ENCODE assay signal across 8 cellular contexts in genomic region chr1:155745284-155746228, GRCh38. TPM values are rescaled to one million over a fixed set of nuclear protein-coding genes. Genes with fewer than 3 reads are reported as not detected.
A peak's percentile ranks its signal among the peaks of the same experiment; 100 is the strongest.
DNase-seq lines count a peak whose midpoint lies in the region; ATAC-seq, FAIRE-seq and TF ChIP-seq lines count a peak whose summit lies in the region.
"Not testable (repeated sequence)": the region's sequence is repeated elsewhere in the genome, so short reads cannot be mapped to it uniquely, and the experiment has no call there.

No MANE protein-coding gene starts in this region.

- peak overlapping the region; percentile 91 for H3K4me3 Mint-ChIP-seq in T-helper 2 cell treated with Interferon-gamma antibody and Interleukin-4, amounts not matched to agents 5 μg/mL and 100 μg/mL, for 36 hours
- H3K4me3 Mint-ChIP-seq in astrocyte (ENCODE audit: unreplicated experiment) = peak overlapping the region; percentile 89

- H3K27ac ChIP-seq in astrocyte (ENCODE audit: low read depth, low read length) = peak overlapping the region; percentile 63
- peak overlapping the region; percentile 46 for H3K27ac ChIP-seq in rectal smooth muscle tissue (ENCODE audit: low read depth, low read length)
- peak overlapping the region in 1 of 2 donors; percentile 56 for H3K27ac ChIP-seq in aorta (ENCODE audit: low read depth in 1 of 2, low read length in 2 of 2)

- H3K4me3 ChIP-seq in astrocyte (ENCODE audit: insufficient read depth, low read depth, low read length) (peak overlapping the region; percentile 66), rectal smooth muscle tissue (ENCODE audit: low read length) (peak overlapping the region; percentile 80), aorta (ENCODE audit: low read length in 2 of 2) (peak overlapping the region; percentile 54 to 86)

- not testable (repeated sequence) for H3K27me3 ChIP-seq in astrocyte (ENCODE audit: insufficient read depth, low read length); rectal smooth muscle tissue (ENCODE audit: control insufficient read depth, insufficient read depth, low read length); aorta (ENCODE audit: control insufficient read depth in 1 of 2, insufficient read depth in 2 of 2, low read length in 1 of 2)

- H3K79me2 ChIP-seq in astrocyte (ENCODE audit: insufficient read depth, low read length) = not testable (repeated sequence)

- H3K9me3 ChIP-seq in astrocyte (ENCODE audit: insufficient read depth, low read depth, low read length); aorta (ENCODE audit: control insufficient read depth, low read length): not testable (repeated sequence)

- H2AFZ ChIP-seq in astrocyte (ENCODE audit: low read depth, low read length) = peak overlapping the region; percentile 16

- DNase-seq in NCI-H187 treated with DMSO at 0.1 percent for 48 hours (lab: John Stamatoyannopoulos, UW) = peak; percentile 94
- peak; percentile 98 for DNase-seq in T-helper 2 cell treated with Interferon-gamma antibody and Interleukin-4, amounts not matched to agents 5 μg/mL and 100 μg/mL, for 36 hours (ENCODE audit: low spot score)
- DNase-seq in astrocyte (ENCODE audit: low read depth) = peak; percentile 99
- peak; percentile 86 for DNase-seq in hepatic stellate cell (ENCODE audit: low spot score)
- DNase-seq in aorta = peak; percentile 98 to 99

- H3K36me3 Mint-ChIP-seq in T-helper 2 cell treated with Interferon-gamma antibody and Interleukin-4, amounts not matched to agents 5 μg/mL and 100 μg/mL, for 36 hours (ENCODE audit: low read depth) = peaks cover 12% of the 10 kb centered on the region
- H3K36me3 Mint-ChIP-seq in astrocyte (ENCODE audit: low read depth, unreplicated experiment) = peaks cover 11% of the 10 kb centered on the region

- H4K20me1 ChIP-seq in astrocyte (ENCODE audit: insufficient read depth, low read length) = not testable (repeated sequence)

- not testable (repeated sequence) for TF ChIP-seq CTCF in astrocyte (IDR thresholded peaks at IDR 0.05; ENCODE audit: insufficient read depth, low read depth, low read length)

- H3K27ac Mint-ChIP-seq in T-helper 2 cell treated with Interferon-gamma antibody and Interleukin-4, amounts not matched to agents 5 μg/mL and 100 μg/mL, for 36 hours = peak overlapping the region; percentile 89
- peak overlapping the region; percentile 87 for H3K27ac Mint-ChIP-seq in astrocyte (ENCODE audit: unreplicated experiment)

- H3K4me1 ChIP-seq in astrocyte (ENCODE audit: insufficient read depth, low read length); rectal smooth muscle tissue (ENCODE audit: control insufficient read depth, insufficient read depth, low read length); aorta (ENCODE audit: control insufficient read depth in 1 of 2, insufficient read depth in 2 of 2, low read length in 2 of 2): not testable (repeated sequence)

- not testable (repeated sequence) for H3K4me1 Mint-ChIP-seq in T-helper 2 cell treated with Interferon-gamma antibody and Interleukin-4, amounts not matched to agents 5 μg/mL and 100 μg/mL, for 36 hours (ENCODE audit: low read depth); astrocyte (ENCODE audit: low read depth, unreplicated experiment)

- FAIRE-seq in astrocyte (lab: Jason Lieb, UNC) = not testable (repeated sequence)

- ATAC-seq in GM18505 (IDR thresholded peaks at IDR 0.05; ENCODE audit: unreplicated experiment) (peak; percentile 89), HG02970 (IDR thresholded peaks at IDR 0.05; ENCODE audit: low FRiP score, unreplicated experiment) (peak; percentile 86), aorta (ENCODE audit: low FRiP score) (peak; percentile 97)

- peaks cover 11% of the 10 kb centered on the region for H3K36me3 ChIP-seq in astrocyte (ENCODE audit: insufficient read depth, low read length)
- H3K36me3 ChIP-seq in rectal smooth muscle tissue (ENCODE audit: control insufficient read depth, insufficient read depth, low read length); aorta (ENCODE audit: control insufficient read depth in 1 of 2, insufficient read depth in 2 of 2, low read length in 1 of 2): not testable (repeated sequence)

- TF ChIP-seq POLR2A in GM18505 (IDR thresholded peaks at IDR 0.05; ENCODE audit: borderline replicate concordance, extremely low read depth, insufficient read depth, insufficient read length) = peak; percentile 82

- H3K9me3 Mint-ChIP-seq in T-helper 2 cell treated with Interferon-gamma antibody and Interleukin-4, amounts not matched to agents 5 μg/mL and 100 μg/mL, for 36 hours; astrocyte (ENCODE audit: unreplicated experiment): not testable (repeated sequence)

- H3K4me2 ChIP-seq in astrocyte (ENCODE audit: low read length) = peak overlapping the region; percentile 84

- peak overlapping the region; percentile 83 for H3K9ac ChIP-seq in astrocyte (ENCODE audit: low read length)
- H3K9ac ChIP-seq in rectal smooth muscle tissue (ENCODE audit: low read length) = peak overlapping the region; percentile 32

- 0 to 1% methylated on average over 43 to 48 of the region's 77 CpGs for WGBS in aorta, 2 donors

- not testable (repeated sequence) for H3K27me3 Mint-ChIP-seq in T-helper 2 cell treated with Interferon-gamma antibody and Interleukin-4, amounts not matched to agents 5 μg/mL and 100 μg/mL, for 36 hours (ENCODE audit: low read depth); astrocyte (ENCODE audit: low read depth, unreplicated experiment)

- intact Hi-C loops in aorta (cut with DNase I) = not testable (repeated sequence)

RNA-seq across cellular contexts. Expression of gene DAP3, which starts 56.7 kb away (rescaled TPM):
- total RNA-seq in astrocyte (101 and 108 TPM in 2 replicates), aorta (10 to 100 TPM; 67.5 to 76.7 TPM)
- 10 to 100 TPM; 56.1 to 59.1 TPM for polyA plus RNA-seq in aorta

RNA-seq across cellular contexts. Expression of gene YY1AP1, which starts 57.0 kb away (rescaled TPM):
- 40.0 and 42.3 TPM in 2 replicates for total RNA-seq in astrocyte
- 10 to 100 TPM; 73.6 to 84.3 TPM for total RNA-seq in aorta
- 10 to 100 TPM; 28.0 to 51.3 TPM for polyA plus RNA-seq in aorta
